In the genomic region with DNA sequence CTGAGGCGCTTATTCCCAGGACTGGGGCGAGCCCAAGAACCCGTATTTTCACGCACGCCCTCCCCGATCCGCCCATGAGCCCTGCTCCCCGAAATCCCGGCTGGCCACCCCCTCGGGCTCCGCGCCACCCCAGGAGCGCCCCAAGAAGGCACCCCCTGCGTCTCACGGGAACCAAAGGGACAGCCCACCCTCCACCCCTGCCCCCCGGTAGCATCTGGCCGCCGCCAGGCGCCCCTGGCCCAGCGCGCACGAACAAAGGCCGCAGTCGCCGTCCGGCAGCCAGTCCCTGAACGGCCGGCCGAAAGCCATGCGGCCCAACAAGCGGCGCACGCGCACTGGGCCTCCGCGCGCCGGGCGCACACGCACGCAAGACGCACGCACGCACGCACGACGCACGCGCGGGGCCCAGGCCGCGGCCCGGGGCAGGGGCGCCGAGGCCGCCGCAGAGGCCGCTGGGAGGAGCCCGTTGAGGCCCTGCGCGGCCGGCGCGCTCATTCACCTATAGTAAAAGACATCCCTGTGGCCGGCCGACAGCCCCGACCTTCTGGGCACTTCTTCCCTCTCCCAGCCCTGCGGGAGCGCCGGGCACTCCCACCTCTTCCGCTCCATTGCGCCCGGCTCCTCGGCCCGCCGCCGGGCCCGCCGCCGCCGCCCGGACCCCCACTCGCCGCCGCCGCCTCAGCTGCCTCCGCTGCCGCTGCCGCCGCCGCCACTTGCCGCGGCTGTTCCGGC, we compare ENCODE assay signal across 1 cellular context.
TF ChIP-seq lines count a peak whose summit lies in the region.

No MANE protein-coding gene starts in this region.

TF ChIP-seq in HCT116, 20 proteins besides CTCF, POLR2A, EP300 and RAD21 (continued from another document):
- TF ChIP-seq, protein P1, sequence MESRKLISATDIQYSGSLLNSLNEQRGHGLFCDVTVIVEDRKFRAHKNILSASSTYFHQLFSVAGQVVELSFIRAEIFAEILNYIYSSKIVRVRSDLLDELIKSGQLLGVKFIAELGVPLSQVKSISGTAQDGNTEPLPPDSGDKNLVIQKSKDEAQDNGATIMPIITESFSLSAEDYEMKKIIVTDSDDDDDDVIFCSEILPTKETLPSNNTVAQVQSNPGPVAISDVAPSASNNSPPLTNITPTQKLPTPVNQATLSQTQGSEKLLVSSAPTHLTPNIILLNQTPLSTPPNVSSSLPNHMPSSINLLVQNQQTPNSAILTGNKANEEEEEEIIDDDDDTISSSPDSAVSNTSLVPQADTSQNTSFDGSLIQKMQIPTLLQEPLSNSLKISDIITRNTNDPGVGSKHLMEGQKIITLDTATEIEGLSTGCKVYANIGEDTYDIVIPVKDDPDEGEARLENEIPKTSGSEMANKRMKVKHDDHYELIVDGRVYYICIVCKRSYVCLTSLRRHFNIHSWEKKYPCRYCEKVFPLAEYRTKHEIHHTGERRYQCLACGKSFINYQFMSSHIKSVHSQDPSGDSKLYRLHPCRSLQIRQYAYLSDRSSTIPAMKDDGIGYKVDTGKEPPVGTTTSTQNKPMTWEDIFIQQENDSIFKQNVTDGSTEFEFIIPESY (IDR thresholded peaks at IDR 0.05; ENCODE audit: extremely low read depth, insufficient replicate concordance, low read length), result peak; percentile 66
- no peak for TF ChIP-seq EZH2 (IDR thresholded peaks at IDR 0.05)
- TF ChIP-seq POLR2AphosphoS5 (IDR thresholded peaks at IDR 0.05; ENCODE audit: low read depth, low read length), result peak; percentile 98
- no peak for TF ChIP-seq CEBPB (IDR thresholded peaks at IDR 0.05; ENCODE audit: low read depth)
- no peak for TF ChIP-seq SRF (IDR thresholded peaks at IDR 0.05; ENCODE audit: low read depth)
- TF ChIP-seq, protein P2, sequence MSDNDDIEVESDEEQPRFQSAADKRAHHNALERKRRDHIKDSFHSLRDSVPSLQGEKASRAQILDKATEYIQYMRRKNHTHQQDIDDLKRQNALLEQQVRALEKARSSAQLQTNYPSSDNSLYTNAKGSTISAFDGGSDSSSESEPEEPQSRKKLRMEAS (IDR thresholded peaks at IDR 0.05), result peak; percentile 98
- TF ChIP-seq SP1 (IDR thresholded peaks at IDR 0.05; ENCODE audit: low read depth), result no peak
- no peak for TF ChIP-seq CBX3 (IDR thresholded peaks at IDR 0.05; ENCODE audit: low read depth)
- no peak for TF ChIP-seq EGR1 (IDR thresholded peaks at IDR 0.05; ENCODE audit: low read depth)
- TF ChIP-seq SIN3A (IDR thresholded peaks at IDR 0.05; ENCODE audit: low read depth), result peak; percentile 91
- TF ChIP-seq ZNF274 (IDR thresholded peaks at IDR 0.05; ENCODE audit: low read depth, low read length), result no peak
- no peak for TF ChIP-seq ELF1 (IDR thresholded peaks at IDR 0.05; ENCODE audit: borderline replicate concordance, low read depth)
- no peak; the same call in 1 of the 2 replicates for TF ChIP-seq JUND (IDR thresholded peaks at IDR 0.05)
- TF ChIP-seq, protein P3, sequence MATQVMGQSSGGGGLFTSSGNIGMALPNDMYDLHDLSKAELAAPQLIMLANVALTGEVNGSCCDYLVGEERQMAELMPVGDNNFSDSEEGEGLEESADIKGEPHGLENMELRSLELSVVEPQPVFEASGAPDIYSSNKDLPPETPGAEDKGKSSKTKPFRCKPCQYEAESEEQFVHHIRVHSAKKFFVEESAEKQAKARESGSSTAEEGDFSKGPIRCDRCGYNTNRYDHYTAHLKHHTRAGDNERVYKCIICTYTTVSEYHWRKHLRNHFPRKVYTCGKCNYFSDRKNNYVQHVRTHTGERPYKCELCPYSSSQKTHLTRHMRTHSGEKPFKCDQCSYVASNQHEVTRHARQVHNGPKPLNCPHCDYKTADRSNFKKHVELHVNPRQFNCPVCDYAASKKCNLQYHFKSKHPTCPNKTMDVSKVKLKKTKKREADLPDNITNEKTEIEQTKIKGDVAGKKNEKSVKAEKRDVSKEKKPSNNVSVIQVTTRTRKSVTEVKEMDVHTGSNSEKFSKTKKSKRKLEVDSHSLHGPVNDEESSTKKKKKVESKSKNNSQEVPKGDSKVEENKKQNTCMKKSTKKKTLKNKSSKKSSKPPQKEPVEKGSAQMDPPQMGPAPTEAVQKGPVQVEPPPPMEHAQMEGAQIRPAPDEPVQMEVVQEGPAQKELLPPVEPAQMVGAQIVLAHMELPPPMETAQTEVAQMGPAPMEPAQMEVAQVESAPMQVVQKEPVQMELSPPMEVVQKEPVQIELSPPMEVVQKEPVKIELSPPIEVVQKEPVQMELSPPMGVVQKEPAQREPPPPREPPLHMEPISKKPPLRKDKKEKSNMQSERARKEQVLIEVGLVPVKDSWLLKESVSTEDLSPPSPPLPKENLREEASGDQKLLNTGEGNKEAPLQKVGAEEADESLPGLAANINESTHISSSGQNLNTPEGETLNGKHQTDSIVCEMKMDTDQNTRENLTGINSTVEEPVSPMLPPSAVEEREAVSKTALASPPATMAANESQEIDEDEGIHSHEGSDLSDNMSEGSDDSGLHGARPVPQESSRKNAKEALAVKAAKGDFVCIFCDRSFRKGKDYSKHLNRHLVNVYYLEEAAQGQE (IDR thresholded peaks at IDR 0.05; ENCODE audit: low read depth), result no peak
- peak; percentile 38 for TF ChIP-seq TCF7L2 (IDR thresholded peaks at IDR 0.05; ENCODE audit: borderline replicate concordance, extremely low read depth, insufficient read depth, insufficient read length)
- TF ChIP-seq FOSL1 (IDR thresholded peaks at IDR 0.05; ENCODE audit: low read depth), result no peak
